28 cellular contexts compared by ENCODE assay signal in the genomic region with DNA sequence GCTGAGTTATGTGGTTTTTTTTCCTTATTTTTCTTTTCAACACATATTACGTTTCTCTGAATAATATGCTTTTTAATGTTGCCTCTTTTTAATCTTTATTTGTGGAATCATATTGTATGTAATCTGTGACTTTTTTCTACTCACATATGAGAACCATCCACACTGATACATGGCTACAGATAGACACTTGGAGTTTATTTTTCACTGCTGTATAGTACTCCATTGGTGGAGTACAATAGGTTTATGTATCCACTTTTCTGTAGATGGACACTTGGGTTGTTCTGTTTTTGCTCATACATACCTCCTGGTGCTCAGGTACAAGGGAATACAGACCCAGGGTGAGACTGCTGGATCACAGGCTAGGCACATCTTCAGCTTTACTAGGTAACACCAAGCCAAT.
DNase-seq lines count a peak whose midpoint lies in the region; ATAC-seq, FAIRE-seq and TF ChIP-seq lines count a peak whose summit lies in the region.
"Had no signal": no experiment of that assay in that cellular context is flagged by ENCODE, and none has a peak within 500 bp of the region (broad histone marks: within the 10 kb centered on the region; RNA-seq: fewer than 3 reads in every experiment).

No MANE protein-coding gene starts in this region.

- H3K9ac ChIP-seq in neural progenitor cell = no peak overlapping the region
- H3K9ac ChIP-seq: BLaER1 treated with 17β-estradiol and CSF1 and Interleukin-3, amounts not matched to agents 10 nM and 100 nM had no signal

- no peaks in the 10 kb centered on the region for H3K36me3 Mint-ChIP-seq in neural progenitor cell
- H3K36me3 Mint-ChIP-seq: CD8-positive, alpha-beta T cell had no signal

- H2AFZ ChIP-seq in neural progenitor cell (replicated peaks) = no peak overlapping the region

- H3K27me3 Mint-ChIP-seq in neural progenitor cell (ENCODE audit: insufficient read depth, low read depth) = peaks cover 7% of the 10 kb centered on the region
- H3K27me3 Mint-ChIP-seq in stimulated activated naive CD8-positive, alpha-beta T cell treated with anti-CD3 and anti-CD28 coated beads, Interleukin-15, amount 100 ng/mL, for 72 hours = peaks cover 12% of the 10 kb centered on the region

- H3K27me3 ChIP-seq in bronchial epithelial cell (ENCODE audit: control insufficient read depth, insufficient read depth, low read length) (no peaks in the 10 kb centered on the region), neural progenitor cell (peaks cover 9% of the 10 kb centered on the region)

- POLR2A ChIA-PET in HEK293 (lab: Yijun Ruan, JAX) = no interaction called here

- H3K9me3 ChIP-seq in HEK293 (ENCODE audit: control insufficient read depth, insufficient read depth, low read depth, low read length) (no peaks in the 10 kb centered on the region), neural progenitor cell (ENCODE audit: low read depth) (no peaks in the 10 kb centered on the region)
- H3K9me3 ChIP-seq: A549 had no signal

- H3K4me2 ChIP-seq in neural progenitor cell = no peak overlapping the region
- H3K4me2 ChIP-seq: A549; BLaER1 treated with 17β-estradiol and CSF1 and Interleukin-3, amounts not matched to agents 10 nM and 100 nM had no signal

- CTCF ChIA-PET in HEK293 (lab: Yijun Ruan, JAX) = no interaction called here

- no peaks in the 10 kb centered on the region for H3K79me2 ChIP-seq in neural progenitor cell (ENCODE audit: low read depth)

- TF ChIP-seq CTCF in HEK293 (tag by site-specific recombination; IDR thresholded peaks at IDR 0.05) (no peak), VCaP (conservative IDR thresholded peaks at IDR 0.05) (no peak), bronchial epithelial cell (IDR thresholded peaks at IDR 0.05; ENCODE audit: insufficient read depth, low read length, severe bottlenecking) (no peak), neural progenitor cell (IDR thresholded peaks at IDR 0.05) (no peak)

- ATAC-seq in HG02973 (IDR thresholded peaks at IDR 0.05; ENCODE audit: unreplicated experiment) = no peak
- ATAC-seq in stimulated activated naive CD8-positive, alpha-beta T cell treated with anti-CD3 and anti-CD28 coated beads, Interleukin-15, amount 100 ng/mL, for 72 hours = no peak
- ATAC-seq: A549; CD8-positive, alpha-beta T cell; GM12878 had no signal

- peak; percentile 13 for FAIRE-seq in bronchial epithelial cell (lab: Jason Lieb, UNC)
- FAIRE-seq: A549, GM12878, GM12892, GM18507, GM19239 had no signal

- H3K4me3 ChIP-seq in HEK293 (ENCODE audit: low read depth, low read length) (no peak overlapping the region), bronchial epithelial cell (ENCODE audit: low read depth, low read length) (no peak overlapping the region), neural progenitor cell (no peak overlapping the region)
- H3K4me3 ChIP-seq: A549; BLaER1 treated with 17β-estradiol and CSF1 and Interleukin-3, amounts not matched to agents 10 nM and 100 nM; GM12878 had no signal

- H4K20me1 ChIP-seq in neural progenitor cell (ENCODE audit: low read depth) = no peaks in the 10 kb centered on the region
- H4K20me1 ChIP-seq: BLaER1 treated with 17β-estradiol and CSF1 and Interleukin-3, amounts not matched to agents 10 nM and 100 nM had no signal

- no peak for DNase-seq in bronchial epithelial cell (ENCODE audit: low read depth)
- DNase-seq in neural progenitor cell (ENCODE audit: low spot score) = no peak
- no peak for DNase-seq in KG1 (lab: John Stamatoyannopoulos, UW)
- no peak for DNase-seq in NCI-H146 (lab: John Stamatoyannopoulos, UW)
- DNase-seq in stimulated activated naive CD8-positive, alpha-beta T cell treated with anti-CD3 and anti-CD28 coated beads, Interleukin-15, amount 100 ng/mL, for 72 hours = no peak
- DNase-seq: AML-193; CD4-positive, alpha-beta T cell; CD8-positive, alpha-beta T cell; COR-L47; DMS 273 treated with DMSO at 0.1 percent for 48 hours; DMS153; DMS53; DMS79; DND-41; EL; GDM1 had no signal

- peak overlapping the region; percentile 8 for H3K4me3 Mint-ChIP-seq in neural progenitor cell
- H3K4me3 Mint-ChIP-seq in stimulated activated naive CD8-positive, alpha-beta T cell treated with anti-CD3 and anti-CD28 coated beads, Interleukin-15, amount 100 ng/mL, for 72 hours = no peak overlapping the region
- H3K4me3 Mint-ChIP-seq: B cell; CD4-positive, alpha-beta T cell; CD8-positive, alpha-beta T cell had no signal

- no peaks in the 10 kb centered on the region for H3K9me3 Mint-ChIP-seq in neural progenitor cell
- H3K9me3 Mint-ChIP-seq in stimulated activated naive CD8-positive, alpha-beta T cell treated with anti-CD3 and anti-CD28 coated beads, Interleukin-15, amount 100 ng/mL, for 72 hours = no peaks in the 10 kb centered on the region
- H3K9me3 Mint-ChIP-seq: CD4-positive, alpha-beta T cell; CD8-positive, alpha-beta T cell had no signal

- H3F3A ChIP-seq in neural progenitor cell (ENCODE audit: low read depth) = no peaks in the 10 kb centered on the region

- H3K27ac ChIP-seq in HEK293 (ENCODE audit: extremely low read depth, low read depth, low read length) (no peak overlapping the region), VCaP (peak overlapping the region; percentile 79), neural progenitor cell (no peak overlapping the region)
- H3K27ac ChIP-seq: 22Rv1; A549; BLaER1 treated with 17β-estradiol and CSF1 and Interleukin-3, amounts not matched to agents 10 nM and 100 nM; C4-2B had no signal

- H3K36me3 ChIP-seq in HEK293 (ENCODE audit: control insufficient read depth in 2 of 2, insufficient read depth in 1 of 2, low read length in 2 of 2) (no peaks in the 10 kb centered on the region), bronchial epithelial cell (ENCODE audit: control insufficient read depth, insufficient read depth, low read length) (no peaks in the 10 kb centered on the region), neural progenitor cell (no peaks in the 10 kb centered on the region)
- H3K36me3 ChIP-seq: BLaER1 treated with 17β-estradiol and CSF1 and Interleukin-3, amounts not matched to agents 10 nM and 100 nM had no signal

- no peaks in the 10 kb centered on the region for H3K4me1 ChIP-seq in HEK293 (ENCODE audit: control insufficient read depth, insufficient read depth, low read length)
- H3K4me1 ChIP-seq in neural progenitor cell = no peaks in the 10 kb centered on the region
- H3K4me1 ChIP-seq: A549 had no signal

- H3K27ac Mint-ChIP-seq in neural progenitor cell = no peak overlapping the region
- H3K27ac Mint-ChIP-seq in stimulated activated naive CD8-positive, alpha-beta T cell treated with anti-CD3 and anti-CD28 coated beads, Interleukin-15, amount 100 ng/mL, for 72 hours = peak overlapping the region in 1 of 2 donors; percentile 31
- H3K27ac Mint-ChIP-seq: B cell; CD4-positive, alpha-beta T cell; CD8-positive, alpha-beta T cell had no signal

- H3K4me1 Mint-ChIP-seq in neural progenitor cell = peaks cover 39% of the 10 kb centered on the region
- no peaks in the 10 kb centered on the region for H3K4me1 Mint-ChIP-seq in stimulated activated naive CD8-positive, alpha-beta T cell treated with anti-CD3 and anti-CD28 coated beads, Interleukin-15, amount 100 ng/mL, for 72 hours
- H3K4me1 Mint-ChIP-seq: B cell had no signal

TF ChIP-seq in HEK293, 187 proteins besides CTCF, POLR2A, EP300 and RAD21:
- TF ChIP-seq ZNF112 (tag by site-specific recombination; IDR thresholded peaks at IDR 0.05) (no peak), ZNF514 (tag by site-specific recombination; IDR thresholded peaks at IDR 0.05) (no peak), ZNF146 (tag by site-specific recombination; IDR thresholded peaks at IDR 0.05) (peak; percentile 92), ZNF561 (tag by site-specific recombination; IDR thresholded peaks at IDR 0.05; ENCODE audit: borderline replicate concordance) (no peak), ZNF560 (tag by site-specific recombination; IDR thresholded peaks at IDR 0.05; ENCODE audit: borderline replicate concordance) (no peak), ZNF324 (tag by site-specific recombination; IDR thresholded peaks at IDR 0.05) (no peak), ZNF785 (tag by site-specific recombination; IDR thresholded peaks at IDR 0.05) (no peak), ZNF239 (tag by site-specific recombination; IDR thresholded peaks at IDR 0.05) (no peak)
- TF ChIP-seq, protein P1, sequence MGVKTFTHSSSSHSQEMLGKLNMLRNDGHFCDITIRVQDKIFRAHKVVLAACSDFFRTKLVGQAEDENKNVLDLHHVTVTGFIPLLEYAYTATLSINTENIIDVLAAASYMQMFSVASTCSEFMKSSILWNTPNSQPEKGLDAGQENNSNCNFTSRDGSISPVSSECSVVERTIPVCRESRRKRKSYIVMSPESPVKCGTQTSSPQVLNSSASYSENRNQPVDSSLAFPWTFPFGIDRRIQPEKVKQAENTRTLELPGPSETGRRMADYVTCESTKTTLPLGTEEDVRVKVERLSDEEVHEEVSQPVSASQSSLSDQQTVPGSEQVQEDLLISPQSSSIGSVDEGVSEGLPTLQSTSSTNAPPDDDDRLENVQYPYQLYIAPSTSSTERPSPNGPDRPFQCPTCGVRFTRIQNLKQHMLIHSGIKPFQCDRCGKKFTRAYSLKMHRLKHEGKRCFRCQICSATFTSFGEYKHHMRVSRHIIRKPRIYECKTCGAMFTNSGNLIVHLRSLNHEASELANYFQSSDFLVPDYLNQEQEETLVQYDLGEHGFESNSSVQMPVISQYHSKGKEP (tag by site-specific recombination; IDR thresholded peaks at IDR 0.05) = no peak
